In genomic region chr2:52594036-52594435, GRCh38 we compare ENCODE assay signal across 28 cellular contexts.
DNase-seq lines count a peak whose midpoint lies in the region; ATAC-seq, FAIRE-seq and TF ChIP-seq lines count a peak whose summit lies in the region.
"Had no signal": no experiment of that assay in that cellular context is flagged by ENCODE, and none has a peak within 500 bp of the region (broad histone marks: within the 10 kb centered on the region; RNA-seq: fewer than 3 reads in every experiment).

No MANE protein-coding gene starts in this region.

- TF ChIP-seq EP300 in H1 (IDR thresholded peaks at IDR 0.05; ENCODE audit: borderline replicate concordance in 1 of 2, low read depth in 2 of 2, low read length in 2 of 2): no peak

- CTCF ChIA-PET in H1 (lab: Charles Lee; ENCODE audit: partially characterized antibody): no interaction called here

- no peak for FAIRE-seq in H1 (lab: Jason Lieb, UNC)

- H2AFZ ChIP-seq in H1 (ENCODE audit: low read length): peak overlapping the region; percentile 90

- no peak overlapping the region for H4K5ac ChIP-seq in H1 (ENCODE audit: insufficient read length, low read depth, low read length)

- H4K91ac ChIP-seq in H1 (replicated peaks; ENCODE audit: insufficient read length, low read length): no peak overlapping the region

- H3K27me3 Mint-ChIP-seq in T-helper 17 cell: no peaks in the 10 kb centered on the region
- H3K27me3 Mint-ChIP-seq: activated CD8-positive, alpha-beta memory T cell treated with anti-CD3 and anti-CD28 coated beads, Interleukin-2, amount 10 ng/mL, durations not matched to agents 7 days and 5 days; CD4-positive, alpha-beta T cell; type B pancreatic cell had no signal

- no peak overlapping the region for H2BK5ac ChIP-seq in H1 (ENCODE audit: low read depth, low read length)

- WGBS in H1 (ENCODE audit: extremely low coverage in 1 of 2, insufficient coverage in 1 of 2, insufficient read length in 1 of 2, insufficient replicate concordance in 2 of 2, low coverage in 1 of 2, low lambda C conversion rate in 2 of 2, missing lambda C conversion rate in 1 of 2), 2 experiments: 67% methylated on average over 2 of the region's 2 CpGs; no CpG with 5 or more reads in 1 of the 2 experiments
- WGBS in mesodermal cell (ENCODE audit: insufficient coverage in 2 of 2), 2 experiments: 67% methylated on average over 1 of the region's 2 CpGs; no CpG with 5 or more reads in 1 of the 2 experiments
- WGBS in thyroid gland, 2 donors: 6 to 13% methylated on average over 2 of the region's 2 CpGs

- H3K23me2 ChIP-seq in H1 (ENCODE audit: low read depth, low read length): no peaks in the 10 kb centered on the region

- H3K4ac ChIP-seq in H1 (replicated peaks; ENCODE audit: insufficient read length, low read depth, low read length): no peak overlapping the region

- DNase-seq in NCI-H446 treated with DMSO at 0.1 percent for 48 hours (lab: John Stamatoyannopoulos, UW) (peak; percentile 4), H1 (ENCODE audit: low read depth in 1 of 2, low spot score in 2 of 2) (no peak), thyroid gland (peak; percentile 33 to 37), T-helper 17 cell (no peak), SHP77 (lab: John Stamatoyannopoulos, UW) (no peak)
- DNase-seq: activated CD4-positive, alpha-beta T cell treated with anti-CD3 and anti-CD28 coated beads, Interleukin-2, amount 50 U/mL, for 1 hour; activated CD8-positive, alpha-beta memory T cell treated with anti-CD3 and anti-CD28 coated beads, Interleukin-2, amount 10 ng/mL, durations not matched to agents 7 days and 5 days; activated naive CD4-positive, alpha-beta T cell treated with anti-CD3 and anti-CD28 coated beads for 36 hours; activated T-cell treated with anti-CD3 and anti-CD28 coated beads, Interleukin-2, amount 50 U/mL, for 72 hours; amniotic stem cell; caudate nucleus; CD4-positive, alpha-beta T cell; dorsolateral prefrontal cortex; erythroblast; foreskin keratinocyte; Kasumi-1; left ventricle myocardium inferior; MV-4-11; stimulated activated CD8-positive, alpha-beta memory T cell treated with anti-CD3 and anti-CD28 coated beads, Interleukin-4, amount 100 ng/mL, for 48 hours; stomach; WERI-Rb-1 had no signal

- H4K8ac ChIP-seq in H1 (ENCODE audit: extremely low read depth, insufficient read depth, low read length): no peak overlapping the region

- no peak overlapping the region for H3K4me3 Mint-ChIP-seq in T-helper 17 cell
- H3K4me3 Mint-ChIP-seq: activated CD8-positive, alpha-beta memory T cell treated with anti-CD3 and anti-CD28 coated beads, Interleukin-2, amount 10 ng/mL, durations not matched to agents 7 days and 5 days; activated naive CD4-positive, alpha-beta T cell treated with anti-CD3 and anti-CD28 coated beads for 36 hours; activated T-cell treated with anti-CD3 and anti-CD28 coated beads, Interleukin-2, amount 50 U/mL, for 72 hours; CD4-positive, alpha-beta T cell; neural crest cell; type B pancreatic cell had no signal

- no peaks in the 10 kb centered on the region for H3K4me1 ChIP-seq in H1 (replicated peaks in 1 of 4; ENCODE audit: control insufficient read depth in 3 of 4, insufficient read depth in 4 of 4, low read length in 3 of 4)
- H3K4me1 ChIP-seq in mesodermal cell (ENCODE audit: control insufficient read depth, insufficient read depth, low read length, poor library complexity, severe bottlenecking): no peaks in the 10 kb centered on the region
- peaks cover 0 to 7% of the 10 kb centered on the region in 2 donors for H3K4me1 ChIP-seq in thyroid gland
- H3K4me1 ChIP-seq: foreskin keratinocyte, left ventricle myocardium inferior, prostate gland, stomach had no signal

- no peak overlapping the region for H2BK120ac ChIP-seq in H1 (replicated peaks; ENCODE audit: low read depth, low read length)

- no peak overlapping the region for H3K27ac Mint-ChIP-seq in T-helper 17 cell
- H3K27ac Mint-ChIP-seq: activated CD8-positive, alpha-beta memory T cell treated with anti-CD3 and anti-CD28 coated beads, Interleukin-2, amount 10 ng/mL, durations not matched to agents 7 days and 5 days; activated naive CD4-positive, alpha-beta T cell treated with anti-CD3 and anti-CD28 coated beads for 36 hours; activated T-cell treated with anti-CD3 and anti-CD28 coated beads, Interleukin-2, amount 50 U/mL, for 72 hours; CD4-positive, alpha-beta T cell; type B pancreatic cell had no signal

- no peak overlapping the region for H3K27ac ChIP-seq in H1 (ENCODE audit: low read depth, low read length)
- peak overlapping the region; percentile 68 for H3K27ac ChIP-seq in mesodermal cell (ENCODE audit: low read depth, low read length, severe bottlenecking)
- peak overlapping the region; percentile 10 to 45 (median 39) for H3K27ac ChIP-seq in thyroid gland
- H3K27ac ChIP-seq: dorsolateral prefrontal cortex, foreskin keratinocyte, left ventricle myocardium inferior, prostate gland, RWPE1, stomach, WERI-Rb-1 had no signal

- H2BK15ac ChIP-seq in H1 (ENCODE audit: low read length): no peak overlapping the region

- H3K14ac ChIP-seq in H1 (ENCODE audit: insufficient read length): no peak overlapping the region

- TF ChIP-seq POLR2A in H1 (IDR thresholded peaks at IDR 0.05; ENCODE audit: control extremely low read depth in 1 of 2, low read depth in 2 of 2, low read length in 2 of 2) (no peak), thyroid gland (IDR thresholded peaks at IDR 0.05) (no peak)

- no peaks in the 10 kb centered on the region; a peak in 1 of 4 replicates for H3K9me3 ChIP-seq in H1 (ENCODE audit: insufficient read depth in 2 of 2, low read depth in 1 of 2, low read length in 1 of 2)
- peaks cover 8% of the 10 kb centered on the region for H3K9me3 ChIP-seq in mesodermal cell (ENCODE audit: control insufficient read depth, low read length)
- no peaks in the 10 kb centered on the region for H3K9me3 ChIP-seq in thyroid gland
- no peaks in the 10 kb centered on the region for H3K9me3 ChIP-seq in T-helper 17 cell (ENCODE audit: control insufficient read depth, low read length, poor library complexity, severe bottlenecking)
- H3K9me3 ChIP-seq: prostate gland had no signal

- H4K20me1 ChIP-seq in H1 (replicated peaks in 1 of 2; ENCODE audit: control insufficient read depth in 1 of 2, insufficient read depth in 2 of 2, low read length in 2 of 2): no peaks in the 10 kb centered on the region

- no peak overlapping the region for H3K23ac ChIP-seq in H1 (ENCODE audit: insufficient read length)

- H3K36me3 ChIP-seq in H1 (ENCODE audit: control insufficient read depth in 2 of 4, insufficient read depth in 4 of 4, low read length in 3 of 4) (no peaks in the 10 kb centered on the region), mesodermal cell (ENCODE audit: control insufficient read depth, insufficient read depth, low read length) (no peaks in the 10 kb centered on the region), thyroid gland (no peaks in the 10 kb centered on the region)
- H3K36me3 ChIP-seq: left ventricle myocardium inferior, prostate gland, stomach, WERI-Rb-1 had no signal

- H2AK5ac ChIP-seq in H1 (ENCODE audit: low read depth, low read length): no peak overlapping the region

- H3K36me3 Mint-ChIP-seq in T-helper 17 cell (ENCODE audit: low read depth): no peaks in the 10 kb centered on the region
- H3K36me3 Mint-ChIP-seq: activated CD8-positive, alpha-beta memory T cell treated with anti-CD3 and anti-CD28 coated beads, Interleukin-2, amount 10 ng/mL, durations not matched to agents 7 days and 5 days; type B pancreatic cell had no signal

- POLR2A ChIA-PET in H1 (lab: Charles Lee; ENCODE audit: partially characterized antibody): no interaction called here

- no peak overlapping the region for H3K4me2 ChIP-seq in H1 (ENCODE audit: insufficient read depth in 1 of 2, low read depth in 2 of 2, low read length in 2 of 2)

- TF ChIP-seq RAD21 in H1 (IDR thresholded peaks at IDR 0.05 in 1 of 2, conservative IDR thresholded peaks at IDR 0.05 in 1 of 2; ENCODE audit: low read depth in 2 of 2, low read length in 2 of 2): no peak

- H3K79me2 ChIP-seq in H1 (ENCODE audit: control insufficient read depth in 1 of 2, insufficient read depth in 2 of 2, low read length in 2 of 2): no peaks in the 10 kb centered on the region

- intact Hi-C loops in thyroid gland (cut with DNase I): no loop called here

- H2BK20ac ChIP-seq in H1 (ENCODE audit: low read length): no peak overlapping the region

- no peak overlapping the region for H3K9ac ChIP-seq in H1 (replicated peaks in 1 of 4; ENCODE audit: extremely low read depth in 1 of 4, low read depth in 3 of 4, low read length in 3 of 4)

- H3K18ac ChIP-seq in H1 (ENCODE audit: extremely low read depth, low read length): no peak overlapping the region

- no peaks in the 10 kb centered on the region for H3K79me1 ChIP-seq in H1 (ENCODE audit: low read depth, low read length)

- H3K56ac ChIP-seq in H1 (replicated peaks; ENCODE audit: insufficient read length, low read depth, low read length): no peak overlapping the region

- no peaks in the 10 kb centered on the region for H3K4me1 Mint-ChIP-seq in T-helper 17 cell
- H3K4me1 Mint-ChIP-seq: activated CD8-positive, alpha-beta memory T cell treated with anti-CD3 and anti-CD28 coated beads, Interleukin-2, amount 10 ng/mL, durations not matched to agents 7 days and 5 days had no signal

- TF ChIP-seq CTCF in H1 (IDR thresholded peaks at IDR 0.05; ENCODE audit: control extremely low read depth in 1 of 3, insufficient read depth in 1 of 3, low read depth in 1 of 3, low read length in 3 of 3) (no peak), thyroid gland (IDR thresholded peaks at IDR 0.05) (no peak)

- H2BK12ac ChIP-seq in H1 (ENCODE audit: low read depth, low read length): no peak overlapping the region

- H3K27me3 ChIP-seq in H1 (replicated peaks in 1 of 4; ENCODE audit: control insufficient read depth in 3 of 4, extremely low read depth in 1 of 4, insufficient read depth in 3 of 4, low read length in 3 of 4) (no peaks in the 10 kb centered on the region), thyroid gland (no peaks in the 10 kb centered on the region)
- H3K27me3 ChIP-seq: dorsolateral prefrontal cortex, foreskin keratinocyte, stomach had no signal

- no peak overlapping the region for H3K4me3 ChIP-seq in H1 (ENCODE audit: extremely low read depth in 1 of 4, insufficient read depth in 2 of 4, low read depth in 3 of 4, low read length in 4 of 4)
- H3K4me3 ChIP-seq in mesodermal cell (ENCODE audit: extremely low read depth, insufficient read depth, low read length, poor library complexity, severe bottlenecking): no peak overlapping the region
- H3K4me3 ChIP-seq in thyroid gland (replicated peaks in 1 of 3): no peak overlapping the region
- H3K4me3 ChIP-seq: dorsolateral prefrontal cortex, left ventricle myocardium inferior, prostate gland, stomach had no signal

- ATAC-seq in HG03354 (IDR thresholded peaks at IDR 0.05; ENCODE audit: poor library complexity, severe bottlenecking, unreplicated experiment) (no peak), T-helper 17 cell (no peak)
- ATAC-seq: activated CD8-positive, alpha-beta memory T cell treated with anti-CD3 and anti-CD28 coated beads, Interleukin-2, amount 10 ng/mL, durations not matched to agents 7 days and 5 days; activated T-cell treated with anti-CD3 and anti-CD28 coated beads, Interleukin-2, amount 50 U/mL, for 72 hours; foreskin keratinocyte; SK-N-SH treated with all-trans-retinoic acid at 6 μM for 48 hours had no signal

Comparison
In these comparisons a context has a peak if more than half of its experiments do, and no peak if none do; other contexts are left out.
1. DNase-seq: peak in NCI-H446 treated with DMSO at 0.1 percent for 48 hours (single experiment) and thyroid gland (2 of 2); none in H1 (0 of 2), T-helper 17 cell (0 of 3) and SHP77 (0 of 2).